Comparison of ENCODE assay signal across 19 cellular contexts in genomic region chr7:92769844-92770243, GRCh38.
DNase-seq lines count a peak whose midpoint lies in the region; ATAC-seq and TF ChIP-seq lines count a peak whose summit lies in the region.
"Had no signal": no experiment of that assay in that cellular context is flagged by ENCODE, and none has a peak within 500 bp of the region (broad histone marks: within the 10 kb centered on the region; RNA-seq: fewer than 3 reads in every experiment).

No MANE protein-coding gene starts in this region.

- no peak for ATAC-seq in activated CD4-positive, alpha-beta T cell treated with anti-CD3 and anti-CD28 coated beads for 36 hours
- no peak for ATAC-seq in RWPE2 (ENCODE audit: low read depth)
- ATAC-seq: HCT116, right cardiac atrium had no signal

- no peak overlapping the region for H3K4me3 ChIP-seq in RWPE2 (ENCODE audit: severe bottlenecking)
- H3K4me3 ChIP-seq: vagina had no signal

- peaks cover 49% of the 10 kb centered on the region for H3K4me1 ChIP-seq in RWPE2 (ENCODE audit: insufficient read depth, poor library complexity, severe bottlenecking)

- POLR2A ChIA-PET in activated CD4-positive, alpha-beta T cell treated with anti-CD3 and anti-CD28 coated beads for 36 hours (lab: Charles Lee), result no interaction called here
- POLR2A ChIA-PET in HEK293T (lab: Yijun Ruan, JAX), result no interaction called here

- peaks cover 59% of the 10 kb centered on the region for H3K4me1 Mint-ChIP-seq in activated CD4-positive, alpha-beta T cell treated with anti-CD3 and anti-CD28 coated beads for 36 hours
- peaks cover 65% of the 10 kb centered on the region for H3K4me1 Mint-ChIP-seq in glutamatergic neuron (ENCODE audit: low read depth, unreplicated experiment)

- no peaks in the 10 kb centered on the region for H3K27me3 ChIP-seq in RWPE2 (ENCODE audit: insufficient read depth, poor library complexity, severe bottlenecking)
- H3K27me3 ChIP-seq: vagina had no signal

- no peaks in the 10 kb centered on the region for H3K9me3 ChIP-seq in RWPE2 (ENCODE audit: severe bottlenecking)
- H3K9me3 ChIP-seq: vagina had no signal

- H3K4me3 Mint-ChIP-seq in activated CD4-positive, alpha-beta T cell treated with anti-CD3 and anti-CD28 coated beads for 36 hours, result no peak overlapping the region
- peak overlapping the region; percentile 60 for H3K4me3 Mint-ChIP-seq in glutamatergic neuron (ENCODE audit: unreplicated experiment)
- H3K4me3 Mint-ChIP-seq: CD4-positive, CD25-positive, alpha-beta regulatory T cell had no signal

- no peak for DNase-seq in activated CD4-positive, alpha-beta T cell treated with anti-CD3 and anti-CD28 coated beads for 36 hours
- DNase-seq in activated CD4-positive, alpha-beta T cell treated with anti-CD3 and anti-CD28 coated beads, Interleukin-2, amount 50 U/mL, for 48 hours, result no peak
- DNase-seq in HEK293T (ENCODE audit: extremely low spot score) (no peak), RWPE2 (ENCODE audit: low spot score) (no peak), glutamatergic neuron (no peak), GF-D8 (lab: John Stamatoyannopoulos, UW) (no peak), HuH-7.5 (ENCODE audit: low spot score) (no peak)
- no peak for DNase-seq in stimulated activated CD4-positive, alpha-beta T cell treated with anti-CD3 and anti-CD28 coated beads, Interleukin-15, amount 100 ng/mL, for 24 hours
- DNase-seq: activated CD4-positive, CD25-positive, alpha-beta regulatory T cell treated with anti-CD3 and anti-CD28 coated beads, Interleukin-2, amount 50 U/mL, for 72 hours; amygdala; CD4-positive, CD25-positive, alpha-beta regulatory T cell; cerebellar nuclear complex; DMS53; hypothalamus; NCI-H226; right cardiac atrium; SIG-M5 had no signal

- peak overlapping the region; percentile 84 for H3K27ac Mint-ChIP-seq in activated CD4-positive, alpha-beta T cell treated with anti-CD3 and anti-CD28 coated beads for 36 hours
- peak overlapping the region; percentile 91 for H3K27ac Mint-ChIP-seq in glutamatergic neuron (ENCODE audit: unreplicated experiment)
- H3K27ac Mint-ChIP-seq: CD4-positive, CD25-positive, alpha-beta regulatory T cell had no signal

- TF ChIP-seq CTCF in RWPE2 (IDR thresholded peaks at IDR 0.05; ENCODE audit: poor library complexity, severe bottlenecking), result no peak
- TF ChIP-seq CTCF in glutamatergic neuron (IDR thresholded peaks at IDR 0.05; ENCODE audit: partially characterized antibody, unreplicated experiment), result no peak

- no peaks in the 10 kb centered on the region for H3K9me3 Mint-ChIP-seq in activated CD4-positive, alpha-beta T cell treated with anti-CD3 and anti-CD28 coated beads for 36 hours (ENCODE audit: low read depth)
- peaks cover 10% of the 10 kb centered on the region for H3K9me3 Mint-ChIP-seq in glutamatergic neuron (ENCODE audit: unreplicated experiment)

- H3K36me3 Mint-ChIP-seq in activated CD4-positive, alpha-beta T cell treated with anti-CD3 and anti-CD28 coated beads for 36 hours (ENCODE audit: low read depth), result peaks cover 59% of the 10 kb centered on the region
- no peaks in the 10 kb centered on the region for H3K36me3 Mint-ChIP-seq in glutamatergic neuron (ENCODE audit: unreplicated experiment)

- H3K27ac ChIP-seq in RWPE2 (ENCODE audit: poor library complexity, severe bottlenecking), result peak overlapping the region; percentile 91
- H3K27ac ChIP-seq: vagina had no signal

- CTCF ChIA-PET in activated CD4-positive, alpha-beta T cell treated with anti-CD3 and anti-CD28 coated beads for 36 hours (lab: Charles Lee), result interaction anchor here (0.9 to 1.6 kb wide), 2 partner anchors 12 to 44 kb away, joined by 3 to 4 read pairs; no protein-coding TSS in a partner anchor
- CTCF ChIA-PET in HEK293T (lab: Yijun Ruan, JAX), result no interaction called here

- no peaks in the 10 kb centered on the region for H3K27me3 Mint-ChIP-seq in activated CD4-positive, alpha-beta T cell treated with anti-CD3 and anti-CD28 coated beads for 36 hours
- peaks cover 6% of the 10 kb centered on the region for H3K27me3 Mint-ChIP-seq in glutamatergic neuron (ENCODE audit: unreplicated experiment)
- H3K27me3 Mint-ChIP-seq: CD4-positive, CD25-positive, alpha-beta regulatory T cell had no signal

- intact Hi-C loops in activated CD4-positive, alpha-beta T cell treated with anti-CD3 and anti-CD28 coated beads for 36 hours (cut with DNase I, micrococcal nuclease), result loop anchor here (1.0 to 5.0 kb wide), 9 partner anchors 17 to 139 kb away; no protein-coding TSS in a partner anchor

- peaks cover 52% of the 10 kb centered on the region for H3K36me3 ChIP-seq in RWPE2 (ENCODE audit: low read depth)

TF ChIP-seq in HEK293T, 16 proteins besides CTCF, POLR2A, EP300 and RAD21:
- TF ChIP-seq HDGF (IDR thresholded peaks at IDR 0.05; ENCODE audit: borderline replicate concordance) (no peak), L3MBTL2 (conservative IDR thresholded peaks at IDR 0.05) (no peak), PKNOX1 (IDR thresholded peaks at IDR 0.05) (peak; percentile 40; the same call in 1 of the 2 replicates), ZNF384 (IDR thresholded peaks at IDR 0.05) (no peak), NFRKB (IDR thresholded peaks at IDR 0.05) (no peak)
TF ChIP-seq in HEK293T: peak in this region for 1.
